ENCODE assay signal across 1 cellular context in the genomic region with DNA sequence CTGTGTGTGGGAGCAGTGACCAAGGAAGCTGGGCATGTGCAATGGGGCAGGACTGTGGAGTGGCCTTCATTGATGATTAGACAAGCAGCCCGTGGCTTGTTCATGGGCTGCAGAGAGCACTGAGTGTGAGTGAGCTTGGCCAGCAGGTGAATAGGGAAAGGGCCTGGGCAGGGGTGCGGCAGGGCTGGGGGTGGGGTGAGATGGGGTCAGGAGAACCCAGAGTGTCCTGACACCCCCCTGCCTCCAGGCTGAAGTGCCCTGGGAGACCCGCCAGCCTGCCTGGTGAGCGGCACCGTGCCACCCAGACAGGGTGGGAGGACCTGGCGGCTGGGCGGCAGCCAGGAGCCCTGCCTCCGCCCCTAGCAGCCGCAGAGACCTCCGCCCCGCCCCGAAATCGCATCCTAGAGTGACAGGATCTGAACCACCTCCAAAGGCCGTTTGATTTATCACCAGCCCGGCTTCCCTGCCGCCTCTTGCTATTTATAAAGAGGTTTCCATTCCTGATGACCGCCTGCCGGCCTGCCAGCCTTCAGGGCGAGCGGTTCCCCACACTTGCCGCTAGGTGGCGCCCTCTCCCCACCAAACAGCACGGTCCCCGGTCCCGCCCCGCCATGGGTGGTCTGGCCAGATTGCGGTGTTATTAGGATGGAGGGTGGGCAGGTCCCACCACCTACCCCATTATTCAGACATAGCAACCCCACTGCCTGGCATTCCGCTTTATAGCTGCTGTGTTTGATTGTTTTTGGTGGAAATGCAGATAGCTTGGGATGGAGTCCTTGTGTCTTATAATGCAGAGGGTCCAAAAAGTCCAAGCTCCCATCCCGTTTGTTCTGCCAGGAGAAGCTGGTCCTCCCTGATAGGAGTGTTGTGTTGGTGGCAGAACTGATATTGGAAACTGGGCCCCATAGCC.
TF ChIP-seq lines count a peak whose summit lies in the region.

No MANE protein-coding gene starts in this region.

TF ChIP-seq in K562, 482 proteins besides CTCF, POLR2A, EP300 and RAD21 (continued from another document and continues in another):
- 0 out of 4 replicates have a peak, but pooled peaks of 1 of the 2 experiments have one; percentile 36 for TF ChIP-seq MAZ (CRISPR knock-in tag; conservative IDR thresholded peaks at IDR 0.05 in 1 of 2, IDR thresholded peaks at IDR 0.05 in 1 of 2)
- TF ChIP-seq RFX1 (IDR thresholded peaks at IDR 0.05) = no peak
- no peak for TF ChIP-seq KHSRP (IDR thresholded peaks at IDR 0.05)
- TF ChIP-seq, protein P1, sequence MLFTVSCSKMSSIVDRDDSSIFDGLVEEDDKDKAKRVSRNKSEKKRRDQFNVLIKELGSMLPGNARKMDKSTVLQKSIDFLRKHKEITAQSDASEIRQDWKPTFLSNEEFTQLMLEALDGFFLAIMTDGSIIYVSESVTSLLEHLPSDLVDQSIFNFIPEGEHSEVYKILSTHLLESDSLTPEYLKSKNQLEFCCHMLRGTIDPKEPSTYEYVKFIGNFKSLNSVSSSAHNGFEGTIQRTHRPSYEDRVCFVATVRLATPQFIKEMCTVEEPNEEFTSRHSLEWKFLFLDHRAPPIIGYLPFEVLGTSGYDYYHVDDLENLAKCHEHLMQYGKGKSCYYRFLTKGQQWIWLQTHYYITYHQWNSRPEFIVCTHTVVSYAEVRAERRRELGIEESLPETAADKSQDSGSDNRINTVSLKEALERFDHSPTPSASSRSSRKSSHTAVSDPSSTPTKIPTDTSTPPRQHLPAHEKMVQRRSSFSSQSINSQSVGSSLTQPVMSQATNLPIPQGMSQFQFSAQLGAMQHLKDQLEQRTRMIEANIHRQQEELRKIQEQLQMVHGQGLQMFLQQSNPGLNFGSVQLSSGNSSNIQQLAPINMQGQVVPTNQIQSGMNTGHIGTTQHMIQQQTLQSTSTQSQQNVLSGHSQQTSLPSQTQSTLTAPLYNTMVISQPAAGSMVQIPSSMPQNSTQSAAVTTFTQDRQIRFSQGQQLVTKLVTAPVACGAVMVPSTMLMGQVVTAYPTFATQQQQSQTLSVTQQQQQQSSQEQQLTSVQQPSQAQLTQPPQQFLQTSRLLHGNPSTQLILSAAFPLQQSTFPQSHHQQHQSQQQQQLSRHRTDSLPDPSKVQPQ (CRISPR knock-in tag; IDR thresholded peaks at IDR 0.05; ENCODE audit: borderline replicate concordance) = no peak
- TF ChIP-seq TAF1 (IDR thresholded peaks at IDR 0.05; ENCODE audit: control insufficient read depth, extremely low read depth, insufficient read depth, low read length, severe bottlenecking) = no peak
- TF ChIP-seq SNRNP70 (optimal IDR thresholded peaks at IDR 0.05; ENCODE audit: low read depth, low read length) = no peak
- TF ChIP-seq ZNF57 (CRISPR knock-in tag; IDR thresholded peaks at IDR 0.05) = no peak
- TF ChIP-seq, protein P2, sequence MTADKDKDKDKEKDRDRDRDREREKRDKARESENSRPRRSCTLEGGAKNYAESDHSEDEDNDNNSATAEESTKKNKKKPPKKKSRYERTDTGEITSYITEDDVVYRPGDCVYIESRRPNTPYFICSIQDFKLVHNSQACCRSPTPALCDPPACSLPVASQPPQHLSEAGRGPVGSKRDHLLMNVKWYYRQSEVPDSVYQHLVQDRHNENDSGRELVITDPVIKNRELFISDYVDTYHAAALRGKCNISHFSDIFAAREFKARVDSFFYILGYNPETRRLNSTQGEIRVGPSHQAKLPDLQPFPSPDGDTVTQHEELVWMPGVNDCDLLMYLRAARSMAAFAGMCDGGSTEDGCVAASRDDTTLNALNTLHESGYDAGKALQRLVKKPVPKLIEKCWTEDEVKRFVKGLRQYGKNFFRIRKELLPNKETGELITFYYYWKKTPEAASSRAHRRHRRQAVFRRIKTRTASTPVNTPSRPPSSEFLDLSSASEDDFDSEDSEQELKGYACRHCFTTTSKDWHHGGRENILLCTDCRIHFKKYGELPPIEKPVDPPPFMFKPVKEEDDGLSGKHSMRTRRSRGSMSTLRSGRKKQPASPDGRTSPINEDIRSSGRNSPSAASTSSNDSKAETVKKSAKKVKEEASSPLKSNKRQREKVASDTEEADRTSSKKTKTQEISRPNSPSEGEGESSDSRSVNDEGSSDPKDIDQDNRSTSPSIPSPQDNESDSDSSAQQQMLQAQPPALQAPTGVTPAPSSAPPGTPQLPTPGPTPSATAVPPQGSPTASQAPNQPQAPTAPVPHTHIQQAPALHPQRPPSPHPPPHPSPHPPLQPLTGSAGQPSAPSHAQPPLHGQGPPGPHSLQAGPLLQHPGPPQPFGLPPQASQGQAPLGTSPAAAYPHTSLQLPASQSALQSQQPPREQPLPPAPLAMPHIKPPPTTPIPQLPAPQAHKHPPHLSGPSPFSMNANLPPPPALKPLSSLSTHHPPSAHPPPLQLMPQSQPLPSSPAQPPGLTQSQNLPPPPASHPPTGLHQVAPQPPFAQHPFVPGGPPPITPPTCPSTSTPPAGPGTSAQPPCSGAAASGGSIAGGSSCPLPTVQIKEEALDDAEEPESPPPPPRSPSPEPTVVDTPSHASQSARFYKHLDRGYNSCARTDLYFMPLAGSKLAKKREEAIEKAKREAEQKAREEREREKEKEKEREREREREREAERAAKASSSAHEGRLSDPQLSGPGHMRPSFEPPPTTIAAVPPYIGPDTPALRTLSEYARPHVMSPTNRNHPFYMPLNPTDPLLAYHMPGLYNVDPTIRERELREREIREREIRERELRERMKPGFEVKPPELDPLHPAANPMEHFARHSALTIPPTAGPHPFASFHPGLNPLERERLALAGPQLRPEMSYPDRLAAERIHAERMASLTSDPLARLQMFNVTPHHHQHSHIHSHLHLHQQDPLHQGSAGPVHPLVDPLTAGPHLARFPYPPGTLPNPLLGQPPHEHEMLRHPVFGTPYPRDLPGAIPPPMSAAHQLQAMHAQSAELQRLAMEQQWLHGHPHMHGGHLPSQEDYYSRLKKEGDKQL (CRISPR knock-in tag; IDR thresholded peaks at IDR 0.05; ENCODE audit: borderline replicate concordance) = no peak
- TF ChIP-seq, protein P3, sequence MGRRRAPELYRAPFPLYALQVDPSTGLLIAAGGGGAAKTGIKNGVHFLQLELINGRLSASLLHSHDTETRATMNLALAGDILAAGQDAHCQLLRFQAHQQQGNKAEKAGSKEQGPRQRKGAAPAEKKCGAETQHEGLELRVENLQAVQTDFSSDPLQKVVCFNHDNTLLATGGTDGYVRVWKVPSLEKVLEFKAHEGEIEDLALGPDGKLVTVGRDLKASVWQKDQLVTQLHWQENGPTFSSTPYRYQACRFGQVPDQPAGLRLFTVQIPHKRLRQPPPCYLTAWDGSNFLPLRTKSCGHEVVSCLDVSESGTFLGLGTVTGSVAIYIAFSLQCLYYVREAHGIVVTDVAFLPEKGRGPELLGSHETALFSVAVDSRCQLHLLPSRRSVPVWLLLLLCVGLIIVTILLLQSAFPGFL (CRISPR knock-in tag; IDR thresholded peaks at IDR 0.05) = no peak
- no peak for TF ChIP-seq MYBL2 (IDR thresholded peaks at IDR 0.05; ENCODE audit: low read depth)
- TF ChIP-seq MYBL2 (CRISPR knock-in tag; IDR thresholded peaks at IDR 0.05; ENCODE audit: borderline replicate concordance) = no peak
- TF ChIP-seq TCF7 (IDR thresholded peaks at IDR 0.05; ENCODE audit: borderline replicate concordance) = no peak
- TF ChIP-seq RCOR1 (IDR thresholded peaks at IDR 0.05; ENCODE audit: borderline replicate concordance in 1 of 2, low read depth in 2 of 2, low read length in 2 of 2) = peak in 1 of 2 experiments; percentile 71; a peak in 2 of 4 replicates
- peak; percentile 82 for TF ChIP-seq ARID2 (IDR thresholded peaks at IDR 0.05)
- TF ChIP-seq NR2C2 (CRISPR knock-in tag; IDR thresholded peaks at IDR 0.05) = no peak
- no peak for TF ChIP-seq NR2C2 (tag; IDR thresholded peaks at IDR 0.05)
- 0 out of 2 replicates have a peak, but pooled peaks have one; percentile 59 for TF ChIP-seq SP1 (CRISPR knock-in tag; IDR thresholded peaks at IDR 0.05)
- TF ChIP-seq, protein P4, sequence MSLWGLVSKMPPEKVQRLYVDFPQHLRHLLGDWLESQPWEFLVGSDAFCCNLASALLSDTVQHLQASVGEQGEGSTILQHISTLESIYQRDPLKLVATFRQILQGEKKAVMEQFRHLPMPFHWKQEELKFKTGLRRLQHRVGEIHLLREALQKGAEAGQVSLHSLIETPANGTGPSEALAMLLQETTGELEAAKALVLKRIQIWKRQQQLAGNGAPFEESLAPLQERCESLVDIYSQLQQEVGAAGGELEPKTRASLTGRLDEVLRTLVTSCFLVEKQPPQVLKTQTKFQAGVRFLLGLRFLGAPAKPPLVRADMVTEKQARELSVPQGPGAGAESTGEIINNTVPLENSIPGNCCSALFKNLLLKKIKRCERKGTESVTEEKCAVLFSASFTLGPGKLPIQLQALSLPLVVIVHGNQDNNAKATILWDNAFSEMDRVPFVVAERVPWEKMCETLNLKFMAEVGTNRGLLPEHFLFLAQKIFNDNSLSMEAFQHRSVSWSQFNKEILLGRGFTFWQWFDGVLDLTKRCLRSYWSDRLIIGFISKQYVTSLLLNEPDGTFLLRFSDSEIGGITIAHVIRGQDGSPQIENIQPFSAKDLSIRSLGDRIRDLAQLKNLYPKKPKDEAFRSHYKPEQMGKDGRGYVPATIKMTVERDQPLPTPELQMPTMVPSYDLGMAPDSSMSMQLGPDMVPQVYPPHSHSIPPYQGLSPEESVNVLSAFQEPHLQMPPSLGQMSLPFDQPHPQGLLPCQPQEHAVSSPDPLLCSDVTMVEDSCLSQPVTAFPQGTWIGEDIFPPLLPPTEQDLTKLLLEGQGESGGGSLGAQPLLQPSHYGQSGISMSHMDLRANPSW (CRISPR knock-in tag; IDR thresholded peaks at IDR 0.05) = no peak
- no peak for TF ChIP-seq ZNF134 (CRISPR knock-in tag; conservative IDR thresholded peaks at IDR 0.05)
- TF ChIP-seq TRIM24 (IDR thresholded peaks at IDR 0.05) = no peak
- TF ChIP-seq, protein P5, sequence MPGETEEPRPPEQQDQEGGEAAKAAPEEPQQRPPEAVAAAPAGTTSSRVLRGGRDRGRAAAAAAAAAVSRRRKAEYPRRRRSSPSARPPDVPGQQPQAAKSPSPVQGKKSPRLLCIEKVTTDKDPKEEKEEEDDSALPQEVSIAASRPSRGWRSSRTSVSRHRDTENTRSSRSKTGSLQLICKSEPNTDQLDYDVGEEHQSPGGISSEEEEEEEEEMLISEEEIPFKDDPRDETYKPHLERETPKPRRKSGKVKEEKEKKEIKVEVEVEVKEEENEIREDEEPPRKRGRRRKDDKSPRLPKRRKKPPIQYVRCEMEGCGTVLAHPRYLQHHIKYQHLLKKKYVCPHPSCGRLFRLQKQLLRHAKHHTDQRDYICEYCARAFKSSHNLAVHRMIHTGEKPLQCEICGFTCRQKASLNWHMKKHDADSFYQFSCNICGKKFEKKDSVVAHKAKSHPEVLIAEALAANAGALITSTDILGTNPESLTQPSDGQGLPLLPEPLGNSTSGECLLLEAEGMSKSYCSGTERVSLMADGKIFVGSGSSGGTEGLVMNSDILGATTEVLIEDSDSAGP (CRISPR knock-in tag; IDR thresholded peaks at IDR 0.05) = no peak
- TF ChIP-seq RBM17 (IDR thresholded peaks at IDR 0.05; ENCODE audit: borderline replicate concordance, low read depth, low read length) = no peak
- TF ChIP-seq BRF1 (IDR thresholded peaks at IDR 0.05; ENCODE audit: borderline replicate concordance, extremely low read depth, insufficient read length) = no peak
- TF ChIP-seq ZNF707 (CRISPR knock-in tag; conservative IDR thresholded peaks at IDR 0.05) = no peak
- TF ChIP-seq CBX2 (IDR thresholded peaks at IDR 0.05; ENCODE audit: insufficient read depth, low read length, poor library complexity, severe bottlenecking) = no peak
- TF ChIP-seq SMAD2 (IDR thresholded peaks at IDR 0.05; ENCODE audit: low read depth, low read length) = no peak
- no peak for TF ChIP-seq CHD4 (IDR thresholded peaks at IDR 0.05; ENCODE audit: insufficient read depth, insufficient replicate concordance, low read depth, low read length, poor library complexity, severe bottlenecking)
- no peak for TF ChIP-seq ARHGAP35 (IDR thresholded peaks at IDR 0.05; ENCODE audit: partially characterized antibody)
- peak; percentile 35; the same call in 1 of the 2 replicates for TF ChIP-seq ZBTB7A (IDR thresholded peaks at IDR 0.05; ENCODE audit: borderline replicate concordance, control insufficient read depth, low read depth, low read length)
- TF ChIP-seq SIRT6 (IDR thresholded peaks at IDR 0.05; ENCODE audit: low read depth, low read length) = no peak
- TF ChIP-seq FOXJ3 (CRISPR knock-in tag; IDR thresholded peaks at IDR 0.05) = no peak
- TF ChIP-seq, protein P6, sequence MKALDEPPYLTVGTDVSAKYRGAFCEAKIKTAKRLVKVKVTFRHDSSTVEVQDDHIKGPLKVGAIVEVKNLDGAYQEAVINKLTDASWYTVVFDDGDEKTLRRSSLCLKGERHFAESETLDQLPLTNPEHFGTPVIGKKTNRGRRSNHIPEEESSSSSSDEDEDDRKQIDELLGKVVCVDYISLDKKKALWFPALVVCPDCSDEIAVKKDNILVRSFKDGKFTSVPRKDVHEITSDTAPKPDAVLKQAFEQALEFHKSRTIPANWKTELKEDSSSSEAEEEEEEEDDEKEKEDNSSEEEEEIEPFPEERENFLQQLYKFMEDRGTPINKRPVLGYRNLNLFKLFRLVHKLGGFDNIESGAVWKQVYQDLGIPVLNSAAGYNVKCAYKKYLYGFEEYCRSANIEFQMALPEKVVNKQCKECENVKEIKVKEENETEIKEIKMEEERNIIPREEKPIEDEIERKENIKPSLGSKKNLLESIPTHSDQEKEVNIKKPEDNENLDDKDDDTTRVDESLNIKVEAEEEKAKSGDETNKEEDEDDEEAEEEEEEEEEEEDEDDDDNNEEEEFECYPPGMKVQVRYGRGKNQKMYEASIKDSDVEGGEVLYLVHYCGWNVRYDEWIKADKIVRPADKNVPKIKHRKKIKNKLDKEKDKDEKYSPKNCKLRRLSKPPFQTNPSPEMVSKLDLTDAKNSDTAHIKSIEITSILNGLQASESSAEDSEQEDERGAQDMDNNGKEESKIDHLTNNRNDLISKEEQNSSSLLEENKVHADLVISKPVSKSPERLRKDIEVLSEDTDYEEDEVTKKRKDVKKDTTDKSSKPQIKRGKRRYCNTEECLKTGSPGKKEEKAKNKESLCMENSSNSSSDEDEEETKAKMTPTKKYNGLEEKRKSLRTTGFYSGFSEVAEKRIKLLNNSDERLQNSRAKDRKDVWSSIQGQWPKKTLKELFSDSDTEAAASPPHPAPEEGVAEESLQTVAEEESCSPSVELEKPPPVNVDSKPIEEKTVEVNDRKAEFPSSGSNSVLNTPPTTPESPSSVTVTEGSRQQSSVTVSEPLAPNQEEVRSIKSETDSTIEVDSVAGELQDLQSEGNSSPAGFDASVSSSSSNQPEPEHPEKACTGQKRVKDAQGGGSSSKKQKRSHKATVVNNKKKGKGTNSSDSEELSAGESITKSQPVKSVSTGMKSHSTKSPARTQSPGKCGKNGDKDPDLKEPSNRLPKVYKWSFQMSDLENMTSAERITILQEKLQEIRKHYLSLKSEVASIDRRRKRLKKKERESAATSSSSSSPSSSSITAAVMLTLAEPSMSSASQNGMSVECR (CRISPR knock-in tag; IDR thresholded peaks at IDR 0.05) = no peak
- no peak for TF ChIP-seq TEAD2 (tag; IDR thresholded peaks at IDR 0.05)
- no peak for TF ChIP-seq ZNF431 (CRISPR knock-in tag; IDR thresholded peaks at IDR 0.05)
- TF ChIP-seq SMARCA4 (IDR thresholded peaks at IDR 0.05) = no peak
- TF ChIP-seq TFAM (CRISPR knock-in tag; conservative IDR thresholded peaks at IDR 0.05) = no peak
- no peak for TF ChIP-seq ZNF133 (CRISPR knock-in tag; IDR thresholded peaks at IDR 0.05)
- no peak for TF ChIP-seq ZZZ3 (IDR thresholded peaks at IDR 0.05)
- TF ChIP-seq NFRKB (IDR thresholded peaks at IDR 0.05; ENCODE audit: low read depth) = no peak
- no peak for TF ChIP-seq ZNF695 (CRISPR knock-in tag; IDR thresholded peaks at IDR 0.05)
- TF ChIP-seq JUND (IDR thresholded peaks at IDR 0.05; ENCODE audit: borderline replicate concordance, low read depth, low read length) = peak; percentile 18; the same call in 1 of the 2 replicates
- TF ChIP-seq JUND (tag; IDR thresholded peaks at IDR 0.05; ENCODE audit: borderline replicate concordance, low read depth, low read length) = no peak
